ENCODE assay signal across 1 cellular context in genomic region chr2:240560480-240561324, GRCh38.
A peak's percentile ranks its signal among the peaks of the same experiment; 100 is the strongest.
TF ChIP-seq lines count a peak whose summit lies in the region.

No MANE protein-coding gene starts in this region.

TF ChIP-seq in HepG2, 621 proteins besides CTCF, POLR2A, EP300 and RAD21 (continued from another document and continues in another):
- TF ChIP-seq ZNF33A (CRISPR knock-in tag; IDR thresholded peaks at IDR 0.05; ENCODE audit: borderline replicate concordance) (peak; percentile 17; the same call in 1 of the 2 replicates), THAP11 (CRISPR knock-in tag; IDR thresholded peaks at IDR 0.05) (peak; percentile 81), ZNF280D (CRISPR knock-in tag; IDR thresholded peaks at IDR 0.05) (no peak; the same call in 1 of the 2 replicates), ZFYVE20 (CRISPR knock-in tag; IDR thresholded peaks at IDR 0.05; ENCODE audit: borderline replicate concordance, low read depth) (0 out of 2 replicates have a peak, but pooled peaks have one; percentile 0), ZNF234 (CRISPR knock-in tag; conservative IDR thresholded peaks at IDR 0.05) (peak; percentile 4), HINFP (CRISPR knock-in tag; IDR thresholded peaks at IDR 0.05; ENCODE audit: low read depth) (peak; percentile 87; the same call in 1 of the 2 replicates), MAFF (IDR thresholded peaks at IDR 0.05; ENCODE audit: low read depth, low read length) (no peak), ZNF644 (CRISPR knock-in tag; IDR thresholded peaks at IDR 0.05; ENCODE audit: low read depth) (no peak), KAT2B (IDR thresholded peaks at IDR 0.05; ENCODE audit: borderline replicate concordance, low read depth, low read length) (no peak), FOXA3 (CRISPR knock-in tag; IDR thresholded peaks at IDR 0.05) (no peak; the same call in 1 of the 2 replicates), JARID2 (CRISPR knock-in tag; IDR thresholded peaks at IDR 0.05; ENCODE audit: insufficient replicate concordance) (no peak), ZNF282 (IDR thresholded peaks at IDR 0.05; ENCODE audit: partially characterized antibody) (no peak), ZFX (CRISPR knock-in tag; IDR thresholded peaks at IDR 0.05; ENCODE audit: low read depth) (peak; percentile 96), PAF1 (CRISPR knock-in tag; IDR thresholded peaks at IDR 0.05) (no peak), AKAP8 (CRISPR knock-in tag; IDR thresholded peaks at IDR 0.05) (peak; percentile 83; the same call in 1 of the 2 replicates), ZNF260 (CRISPR knock-in tag; IDR thresholded peaks at IDR 0.05; ENCODE audit: borderline replicate concordance, low read depth) (no peak), MXI1 (IDR thresholded peaks at IDR 0.05; ENCODE audit: borderline replicate concordance, low read depth, low read length) (peak; percentile 94; the same call in 2 of the 3 replicates), KLF6 (CRISPR knock-in tag; IDR thresholded peaks at IDR 0.05) (peak; percentile 93), ZNF451 (CRISPR knock-in tag; IDR thresholded peaks at IDR 0.05) (peak; percentile 99), TCF12 (IDR thresholded peaks at IDR 0.05) (no peak), TCF12 (CRISPR knock-in tag; IDR thresholded peaks at IDR 0.05) (peak; percentile 25; the same call in 1 of the 2 replicates), ZNF331 (CRISPR knock-in tag; IDR thresholded peaks at IDR 0.05) (peak; percentile 64), GABPB1 (CRISPR knock-in tag; IDR thresholded peaks at IDR 0.05) (peak; percentile 91), ZNF337 (CRISPR knock-in tag; IDR thresholded peaks at IDR 0.05; ENCODE audit: borderline replicate concordance, low read depth) (no peak; the same call in 1 of the 2 replicates), FOXJ3 (CRISPR knock-in tag; IDR thresholded peaks at IDR 0.05; ENCODE audit: borderline replicate concordance) (0 out of 2 replicates have a peak, but pooled peaks have one; percentile 2), SKIL (CRISPR knock-in tag; IDR thresholded peaks at IDR 0.05; ENCODE audit: borderline replicate concordance) (no peak), ZNF275 (CRISPR knock-in tag; IDR thresholded peaks at IDR 0.05; ENCODE audit: borderline replicate concordance) (no peak), IKZF1 (IDR thresholded peaks at IDR 0.05) (no peak), KAT8 (CRISPR knock-in tag; IDR thresholded peaks at IDR 0.05) (peak; percentile 89; the same call in 1 of the 2 replicates), CBFB (CRISPR knock-in tag; IDR thresholded peaks at IDR 0.05) (peak; percentile 65; the same call in 1 of the 2 replicates), PBX3 (CRISPR knock-in tag; IDR thresholded peaks at IDR 0.05; ENCODE audit: borderline replicate concordance) (peak; percentile 62; the same call in 1 of the 2 replicates), KDM2A (CRISPR knock-in tag; IDR thresholded peaks at IDR 0.05; ENCODE audit: borderline replicate concordance, low read depth) (peak; percentile 92), HDAC1 (CRISPR knock-in tag; IDR thresholded peaks at IDR 0.05) (peak; percentile 91), MEIS2 (CRISPR knock-in tag; IDR thresholded peaks at IDR 0.05) (peak; percentile 96), HOMEZ (CRISPR knock-in tag; IDR thresholded peaks at IDR 0.05; ENCODE audit: low read depth) (peak; percentile 40), MAF1 (CRISPR knock-in tag; IDR thresholded peaks at IDR 0.05; ENCODE audit: borderline replicate concordance) (0 out of 2 replicates have a peak, but pooled peaks have one; percentile 79), FOXP1 (IDR thresholded peaks at IDR 0.05) (no peak), FOXP1 (CRISPR knock-in tag; IDR thresholded peaks at IDR 0.05) (no peak), RBAK (CRISPR knock-in tag; IDR thresholded peaks at IDR 0.05) (no peak), ISX (CRISPR knock-in tag; conservative IDR thresholded peaks at IDR 0.05) (peak; percentile 11; the same call in 1 of the 2 replicates), ZNF737 (CRISPR knock-in tag; IDR thresholded peaks at IDR 0.05; ENCODE audit: borderline replicate concordance) (no peak), ZNF7 (CRISPR knock-in tag; IDR thresholded peaks at IDR 0.05) (no peak), ZNF747 (CRISPR knock-in tag; IDR thresholded peaks at IDR 0.05; ENCODE audit: borderline replicate concordance) (peak; percentile 46), UBTF (CRISPR knock-in tag; IDR thresholded peaks at IDR 0.05) (no peak; the same call in 1 of the 2 replicates), ZNF614 (CRISPR knock-in tag; IDR thresholded peaks at IDR 0.05; ENCODE audit: borderline replicate concordance) (peak; percentile 86; the same call in 1 of the 2 replicates), DNMT1 (CRISPR knock-in tag; IDR thresholded peaks at IDR 0.05) (peak; percentile 99), ZNF143 (CRISPR knock-in tag; IDR thresholded peaks at IDR 0.05) (peak; percentile 12; the same call in 1 of the 2 replicates), ZNF382 (CRISPR knock-in tag; IDR thresholded peaks at IDR 0.05; ENCODE audit: borderline replicate concordance) (no peak), NAIF1 (CRISPR knock-in tag; IDR thresholded peaks at IDR 0.05; ENCODE audit: borderline replicate concordance) (peak; percentile 18; the same call in 1 of the 2 replicates), ZNF333 (CRISPR knock-in tag; IDR thresholded peaks at IDR 0.05; ENCODE audit: borderline replicate concordance) (peak; percentile 20; the same call in 1 of the 2 replicates), ZNF556 (CRISPR knock-in tag; IDR thresholded peaks at IDR 0.05; ENCODE audit: borderline replicate concordance) (peak; percentile 82; the same call in 1 of the 2 replicates), AGO2 (optimal IDR thresholded peaks at IDR 0.05; ENCODE audit: low read depth, low read length) (peak; percentile 99), HNRNPUL1 (IDR thresholded peaks at IDR 0.05; ENCODE audit: low read depth, low read length) (no peak), CEBPG (CRISPR knock-in tag; IDR thresholded peaks at IDR 0.05) (no peak)
